1 cellular context compared by ENCODE assay signal in genomic region chr18:158128-159036, GRCh38.
A peak's percentile ranks its signal among the peaks of the same experiment; 100 is the strongest.
TF ChIP-seq lines count a peak whose summit lies in the region.

USP14 (plus strand) TSS chr18:158557; CDS start chr18:158699, 142 bp downstream.

TF ChIP-seq in HepG2, 621 proteins besides CTCF, POLR2A, EP300 and RAD21 (continued from another document and continues in another):
- TF ChIP-seq IRF9 (CRISPR knock-in tag; IDR thresholded peaks at IDR 0.05; ENCODE audit: borderline replicate concordance) = peak; percentile 98
- no peak for TF ChIP-seq SP1 (IDR thresholded peaks at IDR 0.05)
- peak; percentile 70; the same call in 1 of the 2 replicates for TF ChIP-seq SP1 (CRISPR knock-in tag; IDR thresholded peaks at IDR 0.05)
- peak; percentile 40; the same call in 1 of the 2 replicates for TF ChIP-seq PHF21A (CRISPR knock-in tag; IDR thresholded peaks at IDR 0.05)
- no peak for TF ChIP-seq LRRFIP1 (CRISPR knock-in tag; conservative IDR thresholded peaks at IDR 0.05)
- peak; percentile 83 for TF ChIP-seq ATF1 (CRISPR knock-in tag; IDR thresholded peaks at IDR 0.05)
- TF ChIP-seq CEBPB (IDR thresholded peaks at IDR 0.05; ENCODE audit: borderline replicate concordance, low read depth, low read length) = no peak
- no peak for TF ChIP-seq LCORL (IDR thresholded peaks at IDR 0.05)
- no peak for TF ChIP-seq LCORL (CRISPR knock-in tag; IDR thresholded peaks at IDR 0.05)
- no peak for TF ChIP-seq SMARCE1 (IDR thresholded peaks at IDR 0.05; ENCODE audit: borderline replicate concordance)
- TF ChIP-seq JUN (CRISPR knock-in tag; IDR thresholded peaks at IDR 0.05) = no peak; the same call in 1 of the 2 replicates
- peak; percentile 97; the same call in 1 of the 2 replicates for TF ChIP-seq ATF5 (CRISPR knock-in tag; IDR thresholded peaks at IDR 0.05; ENCODE audit: low read depth)
- TF ChIP-seq HNF1A (IDR thresholded peaks at IDR 0.05; ENCODE audit: low read depth) = no peak
- peak; percentile 54 for TF ChIP-seq HNF1A (CRISPR knock-in tag; IDR thresholded peaks at IDR 0.05; ENCODE audit: borderline replicate concordance)
- no peak for TF ChIP-seq THYN1 (CRISPR knock-in tag; IDR thresholded peaks at IDR 0.05; ENCODE audit: borderline replicate concordance, low read depth)
- TF ChIP-seq ZBTB44 (CRISPR knock-in tag; IDR thresholded peaks at IDR 0.05) = peak; percentile 95; the same call in 1 of the 2 replicates
- peak; percentile 99 for TF ChIP-seq ZNF552 (CRISPR knock-in tag; IDR thresholded peaks at IDR 0.05; ENCODE audit: borderline replicate concordance)
- peak; percentile 83; the same call in 1 of the 2 replicates for TF ChIP-seq SMYD3 (CRISPR knock-in tag; IDR thresholded peaks at IDR 0.05)
- TF ChIP-seq ZIK1 (CRISPR knock-in tag; IDR thresholded peaks at IDR 0.05; ENCODE audit: borderline replicate concordance, low read depth) = peak; percentile 99
- TF ChIP-seq ZBED4 (CRISPR knock-in tag; IDR thresholded peaks at IDR 0.05; ENCODE audit: borderline replicate concordance) = no peak; the same call in 1 of the 2 replicates
- peak; percentile 91 for TF ChIP-seq ZBTB26 (CRISPR knock-in tag; IDR thresholded peaks at IDR 0.05; ENCODE audit: borderline replicate concordance)
- TF ChIP-seq ZNF468 (CRISPR knock-in tag; IDR thresholded peaks at IDR 0.05) = peak; percentile 88
- peak; percentile 98 for TF ChIP-seq TMF1 (CRISPR knock-in tag; IDR thresholded peaks at IDR 0.05; ENCODE audit: low read depth)
- peak; percentile 22; the same call in 1 of the 2 replicates for TF ChIP-seq ZFP90 (CRISPR knock-in tag; IDR thresholded peaks at IDR 0.05; ENCODE audit: borderline replicate concordance)
- peak; percentile 89; the same call in 1 of the 2 replicates for TF ChIP-seq FLYWCH1 (CRISPR knock-in tag; IDR thresholded peaks at IDR 0.05)
- TF ChIP-seq ZBTB14 (CRISPR knock-in tag; IDR thresholded peaks at IDR 0.05) = 0 out of 2 replicates have a peak, but pooled peaks have one; percentile 19
- no peak; the same call in 1 of the 2 replicates for TF ChIP-seq SMC3 (IDR thresholded peaks at IDR 0.05; ENCODE audit: low read length)
- no peak for TF ChIP-seq ZNF549 (CRISPR knock-in tag; IDR thresholded peaks at IDR 0.05)
- TF ChIP-seq TAF15 (IDR thresholded peaks at IDR 0.05; ENCODE audit: low read depth, low read length, poor library complexity, severe bottlenecking) = no peak
- TF ChIP-seq HDAC1 (CRISPR knock-in tag; IDR thresholded peaks at IDR 0.05) = peak; percentile 60; the same call in 1 of the 2 replicates
- no peak for TF ChIP-seq ZBTB21 (CRISPR knock-in tag; IDR thresholded peaks at IDR 0.05)
- peak; percentile 94 for TF ChIP-seq ARID2 (CRISPR knock-in tag; IDR thresholded peaks at IDR 0.05; ENCODE audit: borderline replicate concordance)
- peak; percentile 94 for TF ChIP-seq GATAD1 (CRISPR knock-in tag; IDR thresholded peaks at IDR 0.05)
- TF ChIP-seq NFE2L1 (CRISPR knock-in tag; IDR thresholded peaks at IDR 0.05; ENCODE audit: borderline replicate concordance) = peak; percentile 55; the same call in 1 of the 2 replicates
